In the genomic region with DNA sequence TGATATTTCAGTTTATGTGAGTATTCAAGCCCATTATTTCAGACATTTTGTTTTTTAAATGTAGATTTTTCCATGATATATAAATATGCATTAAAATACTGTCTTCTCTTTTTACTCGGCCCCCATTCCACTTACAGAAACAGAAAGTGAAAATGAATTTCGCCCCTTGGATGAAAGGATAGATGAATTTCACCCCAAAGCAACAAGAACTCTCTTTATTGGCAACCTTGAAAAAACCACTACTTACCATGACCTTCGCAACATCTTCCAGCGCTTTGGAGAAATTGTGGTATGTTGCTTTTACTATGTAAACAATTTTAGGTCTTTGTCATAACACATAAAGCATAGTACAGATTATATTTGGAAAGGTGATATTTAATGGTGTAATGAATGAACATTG, we compare ENCODE assay signal across 13 cellular contexts. TPM values are rescaled to one million over a fixed set of nuclear protein-coding genes. Genes with fewer than 3 reads are reported as not detected.
DNase-seq lines count a peak whose midpoint lies in the region; TF ChIP-seq lines count a peak whose summit lies in the region.
"Had no signal": no experiment of that assay in that cellular context is flagged by ENCODE, and none has a peak within 500 bp of the region (broad histone marks: within the 10 kb centered on the region; RNA-seq: fewer than 3 reads in every experiment).

No MANE protein-coding gene starts in this region.

- H3K4me2 ChIP-seq in BLaER1 = peak overlapping the region; percentile 85
- H3K4me2 ChIP-seq in Karpas-422 (ENCODE audit: low read depth, low read length, poor library complexity, severe bottlenecking) = peak overlapping the region; percentile 37

- peak overlapping the region; percentile 34 for H3K4me3 ChIP-seq in BLaER1
- H3K4me3 ChIP-seq in Karpas-422 (ENCODE audit: low read length) = no peak overlapping the region
- H3K4me3 ChIP-seq in astrocyte of the spinal cord (ENCODE audit: low read depth, low read length) = no peak overlapping the region
- H3K4me3 ChIP-seq in muscle layer of colon (ENCODE audit: low read depth in 1 of 2, low read length in 2 of 2) = no peak overlapping the region
- H3K4me3 ChIP-seq: testis had no signal

- H3K79me2 ChIP-seq in Karpas-422 (ENCODE audit: low read length) = peaks cover 24% of the 10 kb centered on the region

- H3K9me2 ChIP-seq in Karpas-422 (replicated peaks; ENCODE audit: insufficient read depth, low read length) = no peaks in the 10 kb centered on the region

- H3K9ac ChIP-seq in BLaER1 (no peak overlapping the region), Karpas-422 (ENCODE audit: low read length) (no peak overlapping the region), muscle layer of colon (ENCODE audit: low read length) (no peak overlapping the region)

- no peak for DNase-seq in Karpas-422
- DNase-seq in astrocyte of the spinal cord (ENCODE audit: low read depth, low spot score) = peak; percentile 48
- no peak for DNase-seq in NCI-H2081 treated with DMSO at 0.1 percent for 48 hours (lab: John Stamatoyannopoulos, UW)
- no peak for DNase-seq in kidney glomerular epithelial cell (lab: John Stamatoyannopoulos, UW)
- DNase-seq in ecto neural progenitor cell (ENCODE audit: low spot score) = no peak
- no peak for DNase-seq in activated CD4-positive, alpha-beta T cell treated with anti-CD3 and anti-CD28 coated beads, Interleukin-2, amount 50 U/mL, for 1 hour
- DNase-seq: cortex of kidney; naive B cell; SIG-M5; stimulated activated CD4-positive, alpha-beta T cell treated with anti-CD3 and anti-CD28 coated beads, Interleukin-2, amount 100 ng/mL, for 24 hours; testis had no signal

- H4K20me1 ChIP-seq in BLaER1 (peaks cover 80% of the 10 kb centered on the region), Karpas-422 (ENCODE audit: insufficient read depth, low read depth, low read length) (no peaks in the 10 kb centered on the region)

- H3K36me3 ChIP-seq in BLaER1 = peaks cover 89% of the 10 kb centered on the region
- H3K36me3 ChIP-seq in Karpas-422 (ENCODE audit: insufficient read depth, low read length) = peaks cover 20% of the 10 kb centered on the region
- peaks cover 15% of the 10 kb centered on the region for H3K36me3 ChIP-seq in muscle layer of colon (ENCODE audit: insufficient read depth, low read length)

- no peaks in the 10 kb centered on the region for H3K9me3 ChIP-seq in BLaER1
- H3K9me3 ChIP-seq in Karpas-422 (ENCODE audit: low read length) = no peaks in the 10 kb centered on the region
- H3K9me3 ChIP-seq in muscle layer of colon (ENCODE audit: low read length) = no peaks in the 10 kb centered on the region
- H3K9me3 ChIP-seq: testis had no signal

- H2AFZ ChIP-seq in Karpas-422 (ENCODE audit: low read length) = no peak overlapping the region

- H3K4me1 ChIP-seq in BLaER1 (peaks cover 35% of the 10 kb centered on the region), Karpas-422 (ENCODE audit: low read length) (peaks cover 19% of the 10 kb centered on the region), muscle layer of colon (ENCODE audit: insufficient read depth, low read length) (peaks cover 4% of the 10 kb centered on the region)
- H3K4me1 ChIP-seq: testis had no signal

- TF ChIP-seq CTCF in astrocyte of the spinal cord (IDR thresholded peaks at IDR 0.05; ENCODE audit: low read depth, low read length) = no peak

- in situ Hi-C loops in astrocyte of the spinal cord (cut with HindIII; ENCODE audit: low sequenced_read_pairs) = no loop called here

- H3K27ac ChIP-seq in BLaER1 (peak overlapping the region; percentile 40), Karpas-422 (ENCODE audit: low read length) (no peak overlapping the region), muscle layer of colon (ENCODE audit: low read depth, low read length) (peak overlapping the region; percentile 17)
- H3K27ac ChIP-seq: testis had no signal

- H3K27me3 ChIP-seq in BLaER1 (no peaks in the 10 kb centered on the region), Karpas-422 (ENCODE audit: low read length) (no peaks in the 10 kb centered on the region), muscle layer of colon (ENCODE audit: control insufficient read depth in 1 of 2, insufficient read depth in 2 of 2, low read length in 2 of 2) (no peaks in the 10 kb centered on the region)
- H3K27me3 ChIP-seq: testis had no signal

RNA-seq across cellular contexts. Expression of gene ZBTB17, which starts 59.9 kb away (rescaled TPM):
- 25.9 and 26.8 TPM in 2 replicates for total RNA-seq in Karpas-422 (2014; rRNA removed; shearing (Covaris generic); ENCODE audit: low replicate concordance)
